In genomic region chr1:233188061-233188460, GRCh38 we compare ENCODE assay signal across 21 cellular contexts.
"Had no signal": no experiment of that assay in that cellular context is flagged by ENCODE, and none has a peak within 500 bp of the region (broad histone marks: within the 10 kb centered on the region; RNA-seq: fewer than 3 reads in every experiment).

No MANE protein-coding gene starts in this region.

- DNase-seq: colonic mucosa; effector CD4-positive, alpha-beta T cell; heart left ventricle; hippocampal formation; islet precursor cell; mammary epithelial cell; natural killer cell; nucleus accumbens; ovary; right cardiac atrium; small intestine; stimulated activated CD4-positive, alpha-beta T cell treated with anti-CD3 and anti-CD28 coated beads, Interleukin-12 subunit alpha, Interleukin-12 subunit beta, amount 100 ng/mL, for 4 hours; stimulated activated CD4-positive, alpha-beta T cell treated with anti-CD3 and anti-CD28 coated beads, Interleukin-2, amount 100 ng/mL, for 48 hours; stimulated activated naive CD8-positive, alpha-beta T cell treated with anti-CD3 and anti-CD28 coated beads, Interleukin-15, Interleukin-2, amounts not matched to agents 100 U/mL and 50 U/mL, for 24 hours; thyroid gland; upper lobe of left lung; uterus had no signal

- H3K4me1 ChIP-seq: colonic mucosa, heart left ventricle, suprapubic skin, thyroid gland, upper lobe of left lung, uterus had no signal

- H3K4me3 Mint-ChIP-seq: mesothelial cell of epicardium, natural killer cell, neural crest cell had no signal

- H3K4me1 Mint-ChIP-seq: natural killer cell had no signal

- H3K9me3 ChIP-seq: colonic mucosa, ovary, suprapubic skin, thyroid gland, upper lobe of left lung, uterus had no signal

- H3K9me3 Mint-ChIP-seq: mesothelial cell of epicardium, natural killer cell, neural crest cell had no signal

- H3K36me3 Mint-ChIP-seq: natural killer cell had no signal

- H3K36me3 ChIP-seq: colonic mucosa, heart left ventricle, ovary, suprapubic skin, thyroid gland, upper lobe of left lung, uterus had no signal

- H3K4me3 ChIP-seq: colonic mucosa, heart left ventricle, ovary, suprapubic skin, thyroid gland, upper lobe of left lung, uterus had no signal

- H3K27me3 ChIP-seq: colonic mucosa, heart left ventricle, ovary, suprapubic skin, thyroid gland, upper lobe of left lung, uterus had no signal

- ATAC-seq: heart left ventricle; left lobe of liver; natural killer cell; right cardiac atrium; stimulated activated naive CD8-positive, alpha-beta T cell treated with anti-CD3 and anti-CD28 coated beads, Interleukin-15, Interleukin-2, amounts not matched to agents 100 U/mL and 50 U/mL, for 24 hours had no signal

- H3K27ac Mint-ChIP-seq: mesothelial cell of epicardium, natural killer cell had no signal

- H3K27ac ChIP-seq: colonic mucosa, heart left ventricle, ovary, suprapubic skin, thyroid gland, upper lobe of left lung, uterus had no signal
